ENCODE assay signal across 8 cellular contexts in genomic region chr22:44026630-44027511, GRCh38. TPM values are rescaled to one million over a fixed set of nuclear protein-coding genes. Genes with fewer than 3 reads are reported as not detected.
A peak's percentile ranks its signal among the peaks of the same experiment; 100 is the strongest.
DNase-seq lines count a peak whose midpoint lies in the region; ATAC-seq, FAIRE-seq and TF ChIP-seq lines count a peak whose summit lies in the region.

No MANE protein-coding gene starts in this region.

- peak in 3 of 4 donors; percentile 17 to 73 (median 45) for TF ChIP-seq POLR2A in upper lobe of left lung (IDR thresholded peaks at IDR 0.05)

- H3K9me3 ChIP-seq in AG04450 (ENCODE audit: control insufficient read depth, insufficient read depth, low read length), result no peaks in the 10 kb centered on the region; the same call in 1 of the 2 replicates
- no peaks in the 10 kb centered on the region for H3K9me3 ChIP-seq in upper lobe of left lung

- TF ChIP-seq CTCF in AG04450 (IDR thresholded peaks at IDR 0.05; ENCODE audit: low read depth, low read length), result no peak
- no peak for TF ChIP-seq CTCF in upper lobe of left lung (IDR thresholded peaks at IDR 0.05)

- intact Hi-C loops in posterior vena cava (cut with DNase I), result no loop called here

- H3K4me3 Mint-ChIP-seq in activated CD4-positive, alpha-beta T cell treated with anti-CD3 and anti-CD28 coated beads, Interleukin-2, amount 10 ng/mL, durations not matched to agents 7 days and 5 days, result peak overlapping the region; percentile 36

- ATAC-seq in upper lobe of left lung (ENCODE audit: low FRiP score in 2 of 2), result peak; percentile 80 to 83

- H3K4me1 ChIP-seq in upper lobe of left lung, result peaks cover 51 to 78% (median 57%) of the 10 kb centered on the region in 4 donors

- peak in 1 of 4 donors; percentile 64 for TF ChIP-seq EP300 in upper lobe of left lung (IDR thresholded peaks at IDR 0.05)

- CTCF ChIA-PET in AG04450 (lab: Charles Lee), result interaction anchor here (0.7 kb wide), 1 partner anchor 34 kb away, joined by 3 read pairs; no protein-coding TSS in a partner anchor
- CTCF ChIA-PET in activated CD4-positive, alpha-beta T cell treated with anti-CD3 and anti-CD28 coated beads, Interleukin-2, amount 10 ng/mL, durations not matched to agents 7 days and 5 days (lab: Charles Lee), result interaction anchor here (0.7 to 2.0 kb wide), 4 partner anchors 13 to 59 kb away, joined by 3 to 7 read pairs (median 4); no protein-coding TSS in a partner anchor

- H3K27ac Mint-ChIP-seq in activated CD4-positive, alpha-beta T cell treated with anti-CD3 and anti-CD28 coated beads, Interleukin-2, amount 10 ng/mL, durations not matched to agents 7 days and 5 days, result peak overlapping the region; percentile 82

- peaks cover 55% of the 10 kb centered on the region for H3K4me1 Mint-ChIP-seq in activated CD4-positive, alpha-beta T cell treated with anti-CD3 and anti-CD28 coated beads, Interleukin-2, amount 10 ng/mL, durations not matched to agents 7 days and 5 days

- no peaks in the 10 kb centered on the region for H3K9me3 Mint-ChIP-seq in activated CD4-positive, alpha-beta T cell treated with anti-CD3 and anti-CD28 coated beads, Interleukin-2, amount 10 ng/mL, durations not matched to agents 7 days and 5 days

- H3K4me3 ChIP-seq in AG04450 (ENCODE audit: low read depth, low read length) (no peak overlapping the region), upper lobe of left lung (peak overlapping the region in 3 of 4 donors; percentile 15 to 68 (median 66))

- H3K27me3 ChIP-seq in AG04450 (ENCODE audit: control insufficient read depth, insufficient read depth, low read length), result no peaks in the 10 kb centered on the region
- H3K27me3 ChIP-seq in upper lobe of left lung, result peaks cover 0 to 6% (median 0%) of the 10 kb centered on the region in 4 donors

- POLR2A ChIA-PET in AG04450 (lab: Yijun Ruan, JAX), result no interaction called here
- POLR2A ChIA-PET in activated CD4-positive, alpha-beta T cell treated with anti-CD3 and anti-CD28 coated beads, Interleukin-2, amount 10 ng/mL, durations not matched to agents 7 days and 5 days (lab: Charles Lee), result no interaction called here

- H3K36me3 Mint-ChIP-seq in activated CD4-positive, alpha-beta T cell treated with anti-CD3 and anti-CD28 coated beads, Interleukin-2, amount 10 ng/mL, durations not matched to agents 7 days and 5 days (ENCODE audit: low read depth), result no peaks in the 10 kb centered on the region

- WGBS in upper lobe of left lung, 2 donors, result 40% methylated on average over 20 to 28 of the region's 28 CpGs

- H3K27ac ChIP-seq in AG04450 (ENCODE audit: low read depth, low read length), result peak overlapping the region; percentile 21
- H3K27ac ChIP-seq in upper lobe of left lung, result peak overlapping the region; percentile 94 to 98 (median 96)

- FAIRE-seq in GM19239 (lab: Jason Lieb, UNC), result peak; percentile 100

- H3K27me3 Mint-ChIP-seq in activated CD4-positive, alpha-beta T cell treated with anti-CD3 and anti-CD28 coated beads, Interleukin-2, amount 10 ng/mL, durations not matched to agents 7 days and 5 days, result no peaks in the 10 kb centered on the region

- H3K36me3 ChIP-seq in upper lobe of left lung, result no peaks in the 10 kb centered on the region

- DNase-seq in AG04450 (ENCODE audit: low read depth, low spot score) (no peak), GM19239 (ENCODE audit: insufficient read length, low spot score) (peak; percentile 83), HT1080 (ENCODE audit: low read depth) (peak; percentile 72), epidermal melanocyte (ENCODE audit: insufficient read length, low spot score) (peak; percentile 83), posterior vena cava (ENCODE audit: low spot score) (peak; percentile 93), upper lobe of left lung (peak; percentile 73 to 87), NCI-H82 treated with DMSO at 0.1 percent for 48 hours (lab: John Stamatoyannopoulos, UW; ENCODE audit: unreplicated experiment) (no peak)
- peak; percentile 67 for DNase-seq in activated CD4-positive, alpha-beta T cell treated with anti-CD3 and anti-CD28 coated beads, Interleukin-2, amount 10 ng/mL, durations not matched to agents 7 days and 5 days

RNA-seq across cellular contexts. Expression of gene PARVB, which starts 2.8 kb away (rescaled TPM):
- 49.5 and 56.1 TPM in 2 replicates for polyA plus RNA-seq in AG04450 (2011; rRNA removed)
- polyA minus RNA-seq in AG04450 (2011; rRNA and poly(A)+ RNA removed), result 24.5 and 33.9 TPM in 2 replicates
- 54.5 and 69.4 TPM in 2 replicates for total RNA-seq in HT1080 (2014; rRNA removed; shearing (Covaris generic))
- polyA plus RNA-seq in HT1080 (2015; cell fraction: cytosol; rRNA removed), result 73.2 and 76.7 TPM in 2 replicates
- 34.7 and 38.3 TPM in 2 replicates for polyA plus RNA-seq in HT1080 (2015; cell fraction: nucleus; rRNA removed)
- total RNA-seq in activated CD4-positive, alpha-beta T cell treated with anti-CD3 and anti-CD28 coated beads, Interleukin-2, amount 10 ng/mL, durations not matched to agents 7 days and 5 days, result 10 to 100 TPM; 18.2 to 19.2 TPM
- total RNA-seq in posterior vena cava (10 to 100 TPM; 49.6 to 51.1 TPM), upper lobe of left lung (10 to 100 TPM; 14.5 to 56.1 (median 37.0) TPM)

Comparison
In these comparisons a context has a peak if more than half of its experiments do, and no peak if none do; other contexts are left out.
1. DNase-seq: peak in GM19239 (single experiment), HT1080 (single experiment), activated CD4-positive, alpha-beta T cell treated with anti-CD3 and anti-CD28 coated beads, Interleukin-2, amount 10 ng/mL, durations not matched to agents 7 days and 5 days (single experiment), epidermal melanocyte (single experiment), posterior vena cava (single experiment) and upper lobe of left lung (2 of 2); none in AG04450 (single experiment) and NCI-H82 treated with DMSO at 0.1 percent for 48 hours (single experiment).